12 cellular contexts compared by ENCODE assay signal in genomic region chr3:38480093-38480445, GRCh38. TPM values are rescaled to one million over a fixed set of nuclear protein-coding genes. Genes with fewer than 3 reads are reported as not detected.
DNase-seq lines count a peak whose midpoint lies in the region; ATAC-seq, FAIRE-seq and TF ChIP-seq lines count a peak whose summit lies in the region.
"Had no signal": no experiment of that assay in that cellular context is flagged by ENCODE, and none has a peak within 500 bp of the region (broad histone marks: within the 10 kb centered on the region; RNA-seq: fewer than 3 reads in every experiment).

No MANE protein-coding gene starts in this region.

- H3K27ac ChIP-seq in right atrium auricular region: no peak overlapping the region
- H3K27ac ChIP-seq in right cardiac atrium (ENCODE audit: low read length): no peak overlapping the region
- H3K27ac ChIP-seq in RWPE1: no peak overlapping the region
- no peak overlapping the region for H3K27ac ChIP-seq in pancreas
- H3K27ac ChIP-seq: BLaER1 had no signal

- H3K4me1 Mint-ChIP-seq in endothelial cell (ENCODE audit: unreplicated experiment): peaks cover 8% of the 10 kb centered on the region

- H3K36me3 ChIP-seq in right atrium auricular region (peaks cover 35% of the 10 kb centered on the region), pancreas (peaks cover 0 to 28% (median 15%) of the 10 kb centered on the region in 3 donors)

- no peaks in the 10 kb centered on the region for H3K4me1 ChIP-seq in right atrium auricular region
- no peaks in the 10 kb centered on the region for H3K4me1 ChIP-seq in right cardiac atrium (ENCODE audit: control insufficient read depth, insufficient read depth, low read length)
- no peaks in the 10 kb centered on the region for H3K4me1 ChIP-seq in pancreas
- H3K4me1 ChIP-seq: HAP-1 had no signal

- no peak overlapping the region for H3K27ac Mint-ChIP-seq in endothelial cell (ENCODE audit: unreplicated experiment)
- H3K27ac Mint-ChIP-seq: IgD-negative memory B cell had no signal

- H3K27me3 ChIP-seq in right atrium auricular region: no peaks in the 10 kb centered on the region
- H3K27me3 ChIP-seq in right cardiac atrium (ENCODE audit: control insufficient read depth, insufficient read depth): no peaks in the 10 kb centered on the region
- H3K27me3 ChIP-seq in pancreas: no peaks in the 10 kb centered on the region
- H3K27me3 ChIP-seq: BLaER1 had no signal

- intact Hi-C loops in right cardiac atrium (cut with DNase I): loop anchor here in 3 of 4 donors (2.0 to 10.0 kb wide), 3 partner anchors 133 to 365 kb away; partner anchors contain the start of gene XYLB (in 1 of the 3)
- intact Hi-C loops in pancreas (cut with DNase I): loop anchor here in 1 of 3 donors (10.0 kb wide), 1 partner anchor 365 kb away; no protein-coding TSS in a partner anchor

- H3K36me3 Mint-ChIP-seq in endothelial cell (ENCODE audit: low read depth, unreplicated experiment): peaks cover 28% of the 10 kb centered on the region

- DNase-seq in right atrium auricular region (ENCODE audit: low spot score) (no peak), right cardiac atrium (no peak), RWPE1 (ENCODE audit: low spot score) (no peak), endothelial cell (ENCODE audit: low spot score) (no peak), globus pallidus (ENCODE audit: low spot score) (no peak), pancreas (no peak), NCI-H774 (lab: John Stamatoyannopoulos, UW) (no peak)
- DNase-seq: NCI-H1694 treated with DMSO at 0.1 percent for 48 hours had no signal

- ATAC-seq in right cardiac atrium (no peak), GM18858 (IDR thresholded peaks at IDR 0.05; ENCODE audit: unreplicated experiment) (no peak), pancreas (no peak)

- WGBS in right cardiac atrium: 75% methylated on average over 3 of the region's 3 CpGs
- 56 to 57% methylated on average over 3 of the region's 3 CpGs for WGBS in pancreas, 2 donors

- POLR2A ChIA-PET in RWPE1 (lab: Yijun Ruan, JAX; ENCODE audit: low non-redundant PET): no interaction called here

- TF ChIP-seq CTCF in right atrium auricular region (IDR thresholded peaks at IDR 0.05): peak; percentile 5 to 8
- peak; percentile 41; the same call in 1 of the 2 replicates for TF ChIP-seq CTCF in RWPE1 (conservative IDR thresholded peaks at IDR 0.05; ENCODE audit: low read depth)
- TF ChIP-seq CTCF in endothelial cell (IDR thresholded peaks at IDR 0.05; ENCODE audit: unreplicated experiment): peak; percentile 4
- TF ChIP-seq CTCF in pancreas (IDR thresholded peaks at IDR 0.05): peak in 2 of 4 donors; percentile 10 to 16

- H3K27me3 Mint-ChIP-seq in endothelial cell (ENCODE audit: unreplicated experiment): peaks cover 8% of the 10 kb centered on the region
- H3K27me3 Mint-ChIP-seq: IgD-negative memory B cell had no signal

- H3K9me3 ChIP-seq in right atrium auricular region: no peaks in the 10 kb centered on the region
- H3K9me3 ChIP-seq in right cardiac atrium (ENCODE audit: control insufficient read depth, low read length): no peaks in the 10 kb centered on the region
- H3K9me3 ChIP-seq in pancreas: no peaks in the 10 kb centered on the region
- H3K9me3 ChIP-seq: BLaER1, HAP-1 had no signal

- no peak overlapping the region for H3K4me3 Mint-ChIP-seq in endothelial cell (ENCODE audit: unreplicated experiment)
- H3K4me3 Mint-ChIP-seq: IgD-negative memory B cell had no signal

- H3K9me3 Mint-ChIP-seq in endothelial cell (ENCODE audit: unreplicated experiment): no peaks in the 10 kb centered on the region
- H3K9me3 Mint-ChIP-seq: IgD-negative memory B cell had no signal

- CTCF ChIA-PET in RWPE1 (lab: Yijun Ruan, JAX): interaction anchor here (0.7 to 1.3 kb wide), 3 partner anchors 9 to 1502 kb away, joined by 3 to 9 read pairs (median 5); partner anchors contain the start of gene XYLB

- no peak overlapping the region for H3K4me3 ChIP-seq in right atrium auricular region
- no peak overlapping the region for H3K4me3 ChIP-seq in right cardiac atrium (ENCODE audit: low read length)
- H3K4me3 ChIP-seq in pancreas: no peak overlapping the region
- H3K4me3 ChIP-seq: BLaER1, HAP-1 had no signal

- FAIRE-seq in pancreas (lab: Jason Lieb, UNC): no peak

RNA-seq across cellular contexts. Expression of gene EXOG, which starts 16.1 kb away (rescaled TPM):
- total RNA-seq in right atrium auricular region: 10 to 100 TPM; 23.4 to 36.6 TPM
- total RNA-seq in right cardiac atrium: 10 to 100 TPM; 19.4 to 27.7 (median 24.6) TPM
- 22.4 TPM for polyA plus RNA-seq in right cardiac atrium
- 18.3 TPM for total RNA-seq in endothelial cell (ENCODE audit: unreplicated experiment)
- 1 to 10 TPM; 3.7 to 6.6 (median 4.3) TPM for total RNA-seq in pancreas
- 10 to 100 TPM in 1 of 2 donors, 1 to 10 TPM in 1; 6.4 to 10.3 TPM for polyA plus RNA-seq in pancreas

RNA-seq across cellular contexts. Expression of gene ACVR2B, which starts 26.4 kb away (rescaled TPM):
- 1 to 10 TPM; 3.9 to 6.0 TPM for total RNA-seq in right atrium auricular region
- 1 to 10 TPM; 5.0 to 6.2 (median 5.7) TPM for total RNA-seq in right cardiac atrium
- 1.7 TPM for polyA plus RNA-seq in right cardiac atrium
- total RNA-seq in endothelial cell (ENCODE audit: unreplicated experiment): 56.7 TPM
- 10 to 100 TPM in 1 of 6 donors, 1 to 10 TPM in 5; 4.1 to 10.9 (median 5.8) TPM for total RNA-seq in pancreas
- 1 to 10 TPM; 1.3 to 2.1 TPM for polyA plus RNA-seq in pancreas
- polyA plus RNA-seq: IgD-negative memory B cell had no signal
